In genomic region chr12:71090971-71091370, GRCh38 we compare ENCODE assay signal across 31 cellular contexts.
"Had no signal": no experiment of that assay in that cellular context is flagged by ENCODE, and none has a peak within 500 bp of the region (broad histone marks: within the 10 kb centered on the region; RNA-seq: fewer than 3 reads in every experiment).

No MANE protein-coding gene starts in this region.

- H3K36me3 ChIP-seq: brain microvascular endothelial cell, cardiac muscle cell, colonic mucosa, esophagus squamous epithelium, gastrocnemius medialis, heart left ventricle, WERI-Rb-1 had no signal

- H3K4me3 ChIP-seq: cardiac muscle cell, colonic mucosa, esophagus squamous epithelium, gastrocnemius medialis, heart left ventricle had no signal

- H3K27ac ChIP-seq: brain microvascular endothelial cell, cardiac muscle cell, colonic mucosa, epithelial cell of prostate, esophagus squamous epithelium, gastrocnemius medialis, heart left ventricle, WERI-Rb-1 had no signal

- H3K9me3 ChIP-seq: colonic mucosa, esophagus squamous epithelium, gastrocnemius medialis had no signal

- H3K27me3 ChIP-seq: brain microvascular endothelial cell, cardiac muscle cell, colonic mucosa, esophagus squamous epithelium, gastrocnemius medialis, heart left ventricle had no signal

- H3K4me1 ChIP-seq: colonic mucosa, gastrocnemius medialis, heart left ventricle had no signal

- DNase-seq: activated B cell treated with CpG ODN at 0.5 μM for 24 hours; activated CD4-positive, alpha-beta T cell treated with anti-CD3 and anti-CD28 coated beads for 48 hours; activated CD4-positive, alpha-beta T cell treated with anti-CD3 and anti-CD28 coated beads, Interleukin-2, amount 50 U/mL, for 1 hour; activated CD4-positive, alpha-beta T cell treated with anti-CD3 and anti-CD28 coated beads, Interleukin-2, amount 50 U/mL, for 48 hours; activated CD8-positive, alpha-beta memory T cell treated with anti-CD3 and anti-CD28 coated beads for 24 hours; activated CD8-positive, alpha-beta T cell treated with anti-CD3 and anti-CD28 coated beads for 36 hours; activated effector memory CD4-positive, alpha-beta T cell treated with Interleukin-2 at 50 U/mL for 16 hours; activated gamma-delta T cell treated with Interleukin-2 at 50 U/mL for 16 hours; activated naive CD4-positive, alpha-beta T cell treated with anti-CD3 and anti-CD28 coated beads, Interleukin-2, amount 50 U/mL, for 16 hours; activated naive CD4-positive, alpha-beta T cell treated with Interleukin-2 at 50 U/mL for 16 hours; activated T-cell treated with anti-CD3 and anti-CD28 coated beads, Interleukin-2, amount 50 U/mL, for 4 hours; amniotic stem cell; anterior cingulate cortex; brain microvascular endothelial cell; central memory CD4-positive, alpha-beta T cell; cerebellar nuclear complex; colonic mucosa; effector CD4-positive, alpha-beta T cell; effector memory CD8-positive, alpha-beta T cell; esophagus squamous epithelium; gastrocnemius medialis; glutamatergic neuron; heart left ventricle; hypothalamus; T-helper 17 cell; T1000; WERI-Rb-1 had no signal

- ATAC-seq: activated CD4-positive, CD25-positive, alpha-beta regulatory T cell treated with anti-CD3 and anti-CD28 coated beads, Interleukin-2, amount 50 U/mL, for 24 hours; activated CD8-positive, alpha-beta T cell treated with anti-CD3 and anti-CD28 coated beads for 36 hours; activated T-cell treated with anti-CD3 and anti-CD28 coated beads, Interleukin-2, amount 50 U/mL, for 4 hours; activated T-helper 17 cell treated with anti-CD3 and anti-CD28 coated beads, Interleukin-2, amount 50 U/mL, for 72 hours; effector memory CD8-positive, alpha-beta T cell; gastrocnemius medialis; heart left ventricle; T-helper 17 cell had no signal
